In the genomic region with DNA sequence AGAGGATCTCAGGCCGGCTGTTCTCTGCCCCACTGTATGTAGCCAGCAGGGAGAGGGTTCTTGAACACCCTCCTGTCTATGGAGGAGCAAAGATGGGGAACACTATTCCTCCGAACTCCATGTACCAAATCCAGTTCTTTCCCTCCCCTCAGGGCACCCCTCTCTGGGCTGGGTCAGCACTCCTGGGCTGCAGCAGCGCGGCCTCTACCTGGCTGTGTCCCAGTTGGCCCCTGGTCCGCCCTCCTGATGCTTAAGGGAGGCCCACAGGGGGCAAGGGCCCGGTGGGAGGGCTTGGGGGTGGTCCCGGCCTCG, we compare ENCODE assay signal across 8 cellular contexts. TPM values are rescaled to one million over a fixed set of nuclear protein-coding genes. Genes with fewer than 3 reads are reported as not detected.
DNase-seq lines count a peak whose midpoint lies in the region; ATAC-seq, FAIRE-seq and TF ChIP-seq lines count a peak whose summit lies in the region.

No MANE protein-coding gene starts in this region.

- no peak for DNase-seq in AG09309 (ENCODE audit: low read depth)
- DNase-seq in mesothelial cell of epicardium (ENCODE audit: low spot score in 2 of 2, unreplicated experiment in 2 of 2): no peak
- no peak for DNase-seq in AG08396 (ENCODE audit: low spot score)
- no peak for DNase-seq in GM19239 (ENCODE audit: insufficient read length, low spot score)
- DNase-seq in kidney tubule cell (ENCODE audit: low spot score): no peak

- H3K27ac Mint-ChIP-seq in brain: peak overlapping the region in 4 of 5 experiments; percentile 66 to 95 (median 74)
- no peak overlapping the region for H3K27ac Mint-ChIP-seq in mesothelial cell of epicardium

- TF ChIP-seq CTCF in AG09309 (IDR thresholded peaks at IDR 0.05; ENCODE audit: control insufficient read depth, insufficient read depth, low read depth, low read length, missing control alignments) (no peak), brain (conservative IDR thresholded peaks at IDR 0.05) (no peak), mesothelial cell of epicardium (IDR thresholded peaks at IDR 0.05; ENCODE audit: unreplicated experiment) (no peak)

- H3K4me3 ChIP-seq in AG09309 (ENCODE audit: control insufficient read depth, low read depth, low read length): peak overlapping the region; percentile 41

- peaks cover 45% of the 10 kb centered on the region for H3K4me1 Mint-ChIP-seq in brain
- peaks cover 20% of the 10 kb centered on the region for H3K4me1 Mint-ChIP-seq in mesothelial cell of epicardium

- ATAC-seq in HG03060 (IDR thresholded peaks at IDR 0.05; ENCODE audit: low read depth, unreplicated experiment) (peak; percentile 2), HG03135 (IDR thresholded peaks at IDR 0.05; ENCODE audit: unreplicated experiment) (no peak)

- H3K36me3 Mint-ChIP-seq in brain: peaks cover 34% of the 10 kb centered on the region
- peaks cover 2% of the 10 kb centered on the region for H3K36me3 Mint-ChIP-seq in mesothelial cell of epicardium

- no peak for FAIRE-seq in GM19239 (lab: Jason Lieb, UNC)

- H3K27me3 Mint-ChIP-seq in brain: peaks cover 9% of the 10 kb centered on the region
- H3K27me3 Mint-ChIP-seq in mesothelial cell of epicardium (ENCODE audit: low read depth): no peaks in the 10 kb centered on the region

- H3K9me3 Mint-ChIP-seq in brain (no peaks in the 10 kb centered on the region), mesothelial cell of epicardium (no peaks in the 10 kb centered on the region)

- H3K4me3 Mint-ChIP-seq in brain (peak overlapping the region in 4 of 5 experiments; percentile 52 to 97 (median 60)), mesothelial cell of epicardium (peak overlapping the region; percentile 81)

RNA-seq across cellular contexts. Expression of gene ADPRS, which starts 0.5 kb away (rescaled TPM):
- polyA plus RNA-seq in brain (ENCODE audit: insufficient read depth, low read depth, low replicate concordance): 39.1 TPM
- 31.6 to 33.3 TPM (median 32.6 TPM) in 3 replicates for total RNA-seq in mesothelial cell of epicardium

RNA-seq across cellular contexts. Expression of gene TEKT2, which starts 4.3 kb away (rescaled TPM):
- 12.0 TPM for polyA plus RNA-seq in brain (ENCODE audit: insufficient read depth, low read depth, low replicate concordance)
- total RNA-seq in mesothelial cell of epicardium: 2.6 to 3.6 TPM (median 3.2 TPM) in 3 replicates

RNA-seq across cellular contexts. Expression of gene COL8A2, which starts 36.8 kb away (rescaled TPM):
- polyA plus RNA-seq in brain (ENCODE audit: insufficient read depth, low read depth, low replicate concordance): 1.8 TPM
- 9.0 to 10.5 TPM (median 10.4 TPM) in 3 replicates for total RNA-seq in mesothelial cell of epicardium
